27 cellular contexts compared by ENCODE assay signal in genomic region chr3:61411009-61411662, GRCh38.
DNase-seq lines count a peak whose midpoint lies in the region; ATAC-seq, FAIRE-seq and TF ChIP-seq lines count a peak whose summit lies in the region.
"Had no signal": no experiment of that assay in that cellular context is flagged by ENCODE, and none has a peak within 500 bp of the region (broad histone marks: within the 10 kb centered on the region; RNA-seq: fewer than 3 reads in every experiment).

No MANE protein-coding gene starts in this region.

- H3K9ac ChIP-seq in Loucy (ENCODE audit: low read depth, low read length, poor library complexity, severe bottlenecking) (no peak overlapping the region), endothelial cell of umbilical vein (replicated peaks; ENCODE audit: extremely low read depth, insufficient read depth, low read length) (no peak overlapping the region), HepG2 (ENCODE audit: insufficient read depth, low read depth, low read length) (no peak overlapping the region)
- H3K9ac ChIP-seq: BLaER1 had no signal

- WGBS in HepG2 (ENCODE audit: low lambda C conversion rate), result 52% methylated on average over 3 of the region's 3 CpGs
- 67% methylated on average over 3 of the region's 3 CpGs for WGBS in right lobe of liver (ENCODE audit: insufficient coverage, low coverage, low lambda C conversion rate, missing lambda C conversion rate)

- H3K27me3 ChIP-seq in Loucy (ENCODE audit: insufficient read depth, low read length, poor library complexity, severe bottlenecking) (no peaks in the 10 kb centered on the region), endothelial cell of umbilical vein (ENCODE audit: control insufficient read depth in 2 of 2, insufficient read depth in 2 of 2, low read length in 2 of 2) (no peaks in the 10 kb centered on the region), HepG2 (ENCODE audit: control insufficient read depth in 1 of 2, insufficient read depth in 2 of 2, low read length in 2 of 2) (no peaks in the 10 kb centered on the region), right lobe of liver (no peaks in the 10 kb centered on the region)
- H3K27me3 ChIP-seq: BE2C, BLaER1 had no signal

- CTCF ChIA-PET in endothelial cell of umbilical vein (lab: Charles Lee) (no interaction called here), HepG2 (lab: Yijun Ruan, JAX; ENCODE audit: low intra/inter-chr PET ratio, low total read pairs) (no interaction called here)

- H3K4me1 ChIP-seq in Loucy (ENCODE audit: insufficient read depth, low read length, poor library complexity, severe bottlenecking) (peaks cover 54% of the 10 kb centered on the region), endothelial cell of umbilical vein (ENCODE audit: control insufficient read depth, extremely low read depth, insufficient read depth, low read length) (no peaks in the 10 kb centered on the region), HepG2 (ENCODE audit: insufficient read depth, low read length) (no peaks in the 10 kb centered on the region), right lobe of liver (peaks cover 0 to 19% (median 0%) of the 10 kb centered on the region in 4 donors)
- H3K4me1 ChIP-seq: BE2C, BLaER1 had no signal

- TF ChIP-seq CTCF in Loucy (conservative IDR thresholded peaks at IDR 0.05; ENCODE audit: low read length), result no peak
- TF ChIP-seq CTCF in endothelial cell of umbilical vein (IDR thresholded peaks at IDR 0.05; ENCODE audit: extremely low read depth in 1 of 2, insufficient read depth in 1 of 2, low read depth in 1 of 2, low read length in 2 of 2), result no peak
- no peak for TF ChIP-seq CTCF in HepG2 (CRISPR knock-in tag; IDR thresholded peaks at IDR 0.05)
- no peak for TF ChIP-seq CTCF in right lobe of liver (IDR thresholded peaks at IDR 0.05)

- peaks cover 14% of the 10 kb centered on the region for H3F3A ChIP-seq in Loucy (ENCODE audit: low read depth)

- no peaks in the 10 kb centered on the region for H3K79me2 ChIP-seq in Loucy (ENCODE audit: insufficient read depth, low read length)
- no peaks in the 10 kb centered on the region for H3K79me2 ChIP-seq in endothelial cell of umbilical vein (ENCODE audit: control insufficient read depth, insufficient read depth, low read length)
- H3K79me2 ChIP-seq in HepG2 (ENCODE audit: insufficient read depth, low read length), result no peaks in the 10 kb centered on the region

- TF ChIP-seq EP300 in HepG2 (IDR thresholded peaks at IDR 0.05; ENCODE audit: low read depth in 2 of 2, low read length in 2 of 2), result no peak
- no peak for TF ChIP-seq EP300 in HepG2 (CRISPR knock-in tag; IDR thresholded peaks at IDR 0.05; ENCODE audit: borderline replicate concordance)

- in situ Hi-C loops in HepG2 (cut with HindIII; ENCODE audit: extremely low pct_ligation_motif_present, low pct_unique_long_range_greater_than_20kb), result no loop called here

- H3K36me3 ChIP-seq in Loucy (ENCODE audit: insufficient read depth, low read length) (no peaks in the 10 kb centered on the region), endothelial cell of umbilical vein (ENCODE audit: control insufficient read depth in 2 of 2, extremely low read depth in 1 of 2, insufficient read depth in 2 of 2, low read length in 2 of 2) (no peaks in the 10 kb centered on the region), HepG2 (replicated peaks in 1 of 2; ENCODE audit: control insufficient read depth in 1 of 2, insufficient read depth in 2 of 2, low read length in 2 of 2) (no peaks in the 10 kb centered on the region), right lobe of liver (no peaks in the 10 kb centered on the region)
- H3K36me3 ChIP-seq: BE2C, BLaER1 had no signal

- DNase-seq in endothelial cell of umbilical vein (ENCODE audit: low read depth, low spot score) (no peak), HepG2 (ENCODE audit: low spot score) (no peak), right lobe of liver (no peak), NCI-H345 treated with DMSO at 0.1 percent for 48 hours (lab: John Stamatoyannopoulos, UW; ENCODE audit: unreplicated experiment) (no peak), OCI-M1 (lab: John Stamatoyannopoulos, UW) (no peak), NCI-H82 treated with DMSO at 0.1 percent for 48 hours (lab: John Stamatoyannopoulos, UW; ENCODE audit: unreplicated experiment) (no peak)
- DNase-seq: 8988T; ACHN; BE2C; C1 segment of cervical spinal cord; CD4-positive, alpha-beta memory T cell; CD4-positive, CD25-positive, alpha-beta regulatory T cell; CD8-positive, alpha-beta memory T cell; COR-L47; DMS 273 treated with DMSO at 0.1 percent for 48 hours; DMS153; DMS53; DMS79; DND-41; EL; GDM1 had no signal

- H2AFZ ChIP-seq in Loucy (ENCODE audit: low read length) (0 out of 2 replicates have a peak overlapping the region, but pooled peaks have one; percentile 29), endothelial cell of umbilical vein (ENCODE audit: low read depth, low read length) (no peak overlapping the region), HepG2 (ENCODE audit: low read length) (no peak overlapping the region)

- TF ChIP-seq POLR2A in endothelial cell of umbilical vein (IDR thresholded peaks at IDR 0.05; ENCODE audit: low read depth, low read length) (no peak), HepG2 (IDR thresholded peaks at IDR 0.05; ENCODE audit: insufficient read depth in 1 of 2, low read depth in 2 of 2, low read length in 2 of 2) (no peak), right lobe of liver (IDR thresholded peaks at IDR 0.05) (no peak)

- FAIRE-seq in endothelial cell of umbilical vein (lab: Jason Lieb, UNC) (peak; percentile 15), HepG2 (lab: Jason Lieb, UNC) (no peak)
- FAIRE-seq: A204.1, GM12878, GM12892, GM18507 had no signal

- H3K4me2 ChIP-seq in Loucy (ENCODE audit: low read depth, low read length, poor library complexity, severe bottlenecking) (no peak overlapping the region), endothelial cell of umbilical vein (ENCODE audit: insufficient read depth, low read length) (no peak overlapping the region), HepG2 (ENCODE audit: low read depth, low read length) (no peak overlapping the region)
- H3K4me2 ChIP-seq: BLaER1 had no signal

- no peak for TF ChIP-seq RAD21 in HepG2 (CRISPR knock-in tag; IDR thresholded peaks at IDR 0.05)

- dilution Hi-C loops in endothelial cell of umbilical vein (cut with MboI; ENCODE audit: extremely low pct_ligation_motif_present, low sequenced_read_pairs), result no loop called here

- POLR2A ChIA-PET in endothelial cell of umbilical vein (lab: Charles Lee) (no interaction called here), HepG2 (lab: Yijun Ruan, JAX) (no interaction called here)

- H3K4me3 ChIP-seq in Loucy (ENCODE audit: low read length, poor library complexity, severe bottlenecking) (no peak overlapping the region), endothelial cell of umbilical vein (replicated peaks in 1 of 3; ENCODE audit: insufficient read depth in 1 of 3, low read depth in 1 of 3, low read length in 3 of 3) (no peak overlapping the region), HepG2 (replicated peaks in 1 of 3; ENCODE audit: insufficient read depth in 1 of 3, low read depth in 2 of 3, low read length in 3 of 3) (no peak overlapping the region), right lobe of liver (no peak overlapping the region)
- H3K4me3 ChIP-seq: BLaER1, GM12878 had no signal

- intact Hi-C loops in endothelial cell of umbilical vein (cut with micrococcal nuclease) (no loop called here), HepG2 (cut with micrococcal nuclease; ENCODE audit: unreplicated experiment) (no loop called here), right lobe of liver (cut with DNase I) (no loop called here)

- BruUV-seq in endothelial cell of umbilical vein (replicated peaks; lab: Mats Ljungman, UMichigan) (no TSS peak), HepG2 (replicated peaks; lab: Mats Ljungman, UMichigan) (no TSS peak)

- H3K9me1 ChIP-seq in endothelial cell of umbilical vein (replicated peaks; ENCODE audit: control insufficient read depth, extremely low read depth, insufficient read depth, low read length), result no peaks in the 10 kb centered on the region

- H4K20me1 ChIP-seq in Loucy (ENCODE audit: insufficient read depth, low read length, poor library complexity, severe bottlenecking), result no peaks in the 10 kb centered on the region
- H4K20me1 ChIP-seq in endothelial cell of umbilical vein (replicated peaks; ENCODE audit: control insufficient read depth, extremely low read depth, insufficient read depth, low read length), result no peaks in the 10 kb centered on the region
- H4K20me1 ChIP-seq in HepG2 (ENCODE audit: insufficient read depth, low read length), result no peaks in the 10 kb centered on the region
- H4K20me1 ChIP-seq: BLaER1 had no signal

- ATAC-seq in HepG2 (peak; percentile 53; the same call in 2 of the 3 replicates), right lobe of liver (peak; percentile 68 to 83 (median 75))
- ATAC-seq: GM12878 had no signal

- no peaks in the 10 kb centered on the region for H3K9me2 ChIP-seq in Loucy (replicated peaks; ENCODE audit: low read depth, low read length)

- H3K9me3 ChIP-seq in Loucy (ENCODE audit: insufficient read depth, low read depth, low read length) (no peaks in the 10 kb centered on the region), endothelial cell of umbilical vein (replicated peaks; ENCODE audit: control insufficient read depth, insufficient read depth, low read length) (no peaks in the 10 kb centered on the region), HepG2 (ENCODE audit: low read length) (no peaks in the 10 kb centered on the region), right lobe of liver (no peaks in the 10 kb centered on the region)
- H3K9me3 ChIP-seq: BE2C, BLaER1 had no signal

- H3K27ac ChIP-seq in endothelial cell of umbilical vein (ENCODE audit: insufficient read depth, low read depth, low read length), result no peak overlapping the region
- no peak overlapping the region for H3K27ac ChIP-seq in HepG2 (ENCODE audit: extremely low read length, insufficient read depth, low read length)
- H3K27ac ChIP-seq in right lobe of liver, result peak overlapping the region in 2 of 3 donors; percentile 21 to 41
- H3K27ac ChIP-seq: BLaER1 had no signal

TF ChIP-seq in endothelial cell of umbilical vein, 7 proteins besides CTCF, POLR2A, EP300 and RAD21:
- TF ChIP-seq EZH2 (IDR thresholded peaks at IDR 0.05; ENCODE audit: borderline replicate concordance, low read depth, low read length, severe bottlenecking) (no peak), FOS (IDR thresholded peaks at IDR 0.05; ENCODE audit: borderline replicate concordance, insufficient read depth, low read length) (no peak), POLR2AphosphoS5 (IDR thresholded peaks at IDR 0.05; ENCODE audit: insufficient read depth, low read depth, low read length) (no peak), JUN (IDR thresholded peaks at IDR 0.05; ENCODE audit: borderline replicate concordance, insufficient read depth, insufficient read length, low read depth) (no peak)

TF ChIP-seq in HepG2, 621 proteins besides CTCF, POLR2A, EP300 and RAD21:
- TF ChIP-seq CBFB (CRISPR knock-in tag; IDR thresholded peaks at IDR 0.05) (no peak), CBX1 (IDR thresholded peaks at IDR 0.05; ENCODE audit: low read depth) (no peak), NFE2L1 (CRISPR knock-in tag; IDR thresholded peaks at IDR 0.05; ENCODE audit: borderline replicate concordance) (no peak)

Comparison
In these comparisons a context has a peak if more than half of its experiments do, and no peak if none do; other contexts are left out.
1. H3K27ac ChIP-seq: peak in right lobe of liver (2 of 3); none in endothelial cell of umbilical vein (single experiment) and HepG2 (single experiment).